11 cellular contexts compared by ENCODE assay signal in genomic region chr15:31344266-31344665, GRCh38. TPM values are rescaled to one million over a fixed set of nuclear protein-coding genes. Genes with fewer than 3 reads are reported as not detected.
A peak's percentile ranks its signal among the peaks of the same experiment; 100 is the strongest.
DNase-seq lines count a peak whose midpoint lies in the region; ATAC-seq and TF ChIP-seq lines count a peak whose summit lies in the region.
"Had no signal": no experiment of that assay in that cellular context is flagged by ENCODE, and none has a peak within 500 bp of the region (broad histone marks: within the 10 kb centered on the region; RNA-seq: fewer than 3 reads in every experiment).

No MANE protein-coding gene starts in this region.

- no peaks in the 10 kb centered on the region for H3K36me3 ChIP-seq in colonic mucosa
- H3K36me3 ChIP-seq in naive thymus-derived CD4-positive, alpha-beta T cell (ENCODE audit: control insufficient read depth in 2 of 3, insufficient read depth in 3 of 3, low read length in 3 of 3): peaks cover 0 to 15% (median 0%) of the 10 kb centered on the region in 3 experiments
- H3K36me3 ChIP-seq: uterus had no signal

- H3K27me3 ChIP-seq in colonic mucosa: no peaks in the 10 kb centered on the region
- H3K27me3 ChIP-seq in naive thymus-derived CD4-positive, alpha-beta T cell (ENCODE audit: control insufficient read depth in 2 of 2, insufficient read depth in 2 of 2, low read length in 2 of 2): no peaks in the 10 kb centered on the region
- H3K27me3 ChIP-seq: uterus had no signal

- peak overlapping the region; percentile 46 to 91 for H3K9ac ChIP-seq in colonic mucosa (ENCODE audit: low read depth in 2 of 2, low read length in 2 of 2)

- CTCF ChIA-PET in activated naive CD4-positive, alpha-beta T cell treated with anti-CD3 and anti-CD28 coated beads, Interleukin-2, amount 10 ng/mL, durations not matched to agents 7 days and 5 days (lab: Charles Lee): interaction anchor here (1.0 kb wide), 1 partner anchor 144 kb away, joined by 3 read pairs; no protein-coding TSS in a partner anchor
- CTCF ChIA-PET in naive thymus-derived CD4-positive, alpha-beta T cell (lab: Charles Lee): interaction anchor here (1.2 kb wide), 2 partner anchors 16 to 90 kb away, joined by 3 read pairs; no protein-coding TSS in a partner anchor

- no peaks in the 10 kb centered on the region for H3K9me3 Mint-ChIP-seq in activated naive CD4-positive, alpha-beta T cell treated with anti-CD3 and anti-CD28 coated beads, Interleukin-2, amount 10 ng/mL, durations not matched to agents 7 days and 5 days
- no peaks in the 10 kb centered on the region for H3K9me3 Mint-ChIP-seq in naive thymus-derived CD4-positive, alpha-beta T cell
- no peaks in the 10 kb centered on the region for H3K9me3 Mint-ChIP-seq in type B pancreatic cell

- no peaks in the 10 kb centered on the region for H3K9me3 ChIP-seq in colonic mucosa
- no peaks in the 10 kb centered on the region for H3K9me3 ChIP-seq in naive thymus-derived CD4-positive, alpha-beta T cell (ENCODE audit: control insufficient read depth in 2 of 3, low read length in 3 of 3)
- H3K9me3 ChIP-seq: uterus had no signal

- peaks cover 100% of the 10 kb centered on the region for H3K4me1 Mint-ChIP-seq in activated naive CD4-positive, alpha-beta T cell treated with anti-CD3 and anti-CD28 coated beads, Interleukin-2, amount 10 ng/mL, durations not matched to agents 7 days and 5 days
- H3K4me1 Mint-ChIP-seq in naive thymus-derived CD4-positive, alpha-beta T cell: peaks cover 78 to 100% (median 96%) of the 10 kb centered on the region in 7 donors
- H3K4me1 Mint-ChIP-seq in type B pancreatic cell (ENCODE audit: unreplicated experiment): peaks cover 18% of the 10 kb centered on the region

- POLR2A ChIA-PET in naive thymus-derived CD4-positive, alpha-beta T cell (lab: Charles Lee): interaction anchor here (0.7 to 21.3 kb wide), 6 partner anchors 10 to 134 kb away, joined by 3 to 529 read pairs (median 5); no protein-coding TSS in a partner anchor

- TF ChIP-seq CTCF in colonic mucosa (IDR thresholded peaks at IDR 0.05): no peak
- TF ChIP-seq CTCF in type B pancreatic cell (conservative IDR thresholded peaks at IDR 0.05): no peak

- no peak for ATAC-seq in naive thymus-derived CD4-positive, alpha-beta T cell
- ATAC-seq in HG02938 (IDR thresholded peaks at IDR 0.05; ENCODE audit: unreplicated experiment): no peak
- ATAC-seq: activated CD4-positive, CD25-positive, alpha-beta regulatory T cell treated with anti-CD3 and anti-CD28 coated beads, Interleukin-2, amount 50 U/mL, for 24 hours had no signal

- H3K4me3 Mint-ChIP-seq in activated naive CD4-positive, alpha-beta T cell treated with anti-CD3 and anti-CD28 coated beads, Interleukin-2, amount 10 ng/mL, durations not matched to agents 7 days and 5 days: peak overlapping the region; percentile 85
- peak overlapping the region; percentile 64 to 94 (median 85) for H3K4me3 Mint-ChIP-seq in naive thymus-derived CD4-positive, alpha-beta T cell
- peak overlapping the region; percentile 39 for H3K4me3 Mint-ChIP-seq in type B pancreatic cell

- no peak for DNase-seq in activated naive CD4-positive, alpha-beta T cell treated with anti-CD3 and anti-CD28 coated beads, Interleukin-2, amount 10 ng/mL, durations not matched to agents 7 days and 5 days
- no peak for DNase-seq in activated naive CD4-positive, alpha-beta T cell (lab: John Stamatoyannopoulos, UW)
- DNase-seq in colonic mucosa: no peak
- no peak for DNase-seq in naive thymus-derived CD4-positive, alpha-beta T cell
- no peak for DNase-seq in type B pancreatic cell (ENCODE audit: extremely low spot score, unreplicated experiment)
- DNase-seq in NOMO-1 (lab: John Stamatoyannopoulos, UW; ENCODE audit: unreplicated experiment in 2 of 2): no peak
- DNase-seq in NCI-H2107 (lab: John Stamatoyannopoulos, UW): no peak
- DNase-seq: NCI-H187 treated with DMSO at 0.1 percent for 48 hours, uterus had no signal

- peak overlapping the region; percentile 72 for H3K27ac ChIP-seq in colonic mucosa
- H3K27ac ChIP-seq in naive thymus-derived CD4-positive, alpha-beta T cell (ENCODE audit: low read depth, low read length): peak overlapping the region; percentile 94

- no peaks in the 10 kb centered on the region for H3K27me3 Mint-ChIP-seq in activated naive CD4-positive, alpha-beta T cell treated with anti-CD3 and anti-CD28 coated beads, Interleukin-2, amount 10 ng/mL, durations not matched to agents 7 days and 5 days
- H3K27me3 Mint-ChIP-seq in naive thymus-derived CD4-positive, alpha-beta T cell: no peaks in the 10 kb centered on the region
- no peaks in the 10 kb centered on the region for H3K27me3 Mint-ChIP-seq in type B pancreatic cell

- peaks cover 51% of the 10 kb centered on the region for H3K4me1 ChIP-seq in colonic mucosa
- peaks cover 98 to 100% of the 10 kb centered on the region in 2 donors for H3K4me1 ChIP-seq in naive thymus-derived CD4-positive, alpha-beta T cell (ENCODE audit: control insufficient read depth in 2 of 2, insufficient read depth in 2 of 2, low read length in 2 of 2)

- H3K36me3 Mint-ChIP-seq in activated naive CD4-positive, alpha-beta T cell treated with anti-CD3 and anti-CD28 coated beads, Interleukin-2, amount 10 ng/mL, durations not matched to agents 7 days and 5 days: peaks cover 49% of the 10 kb centered on the region
- peaks cover 0 to 22% (median 0%) of the 10 kb centered on the region in 5 donors for H3K36me3 Mint-ChIP-seq in naive thymus-derived CD4-positive, alpha-beta T cell
- no peaks in the 10 kb centered on the region for H3K36me3 Mint-ChIP-seq in type B pancreatic cell

- peak overlapping the region; percentile 99 for H3K27ac Mint-ChIP-seq in activated naive CD4-positive, alpha-beta T cell treated with anti-CD3 and anti-CD28 coated beads, Interleukin-2, amount 10 ng/mL, durations not matched to agents 7 days and 5 days
- H3K27ac Mint-ChIP-seq in naive thymus-derived CD4-positive, alpha-beta T cell: peak overlapping the region; percentile 75 to 99 (median 97)
- peak overlapping the region; percentile 62 for H3K27ac Mint-ChIP-seq in type B pancreatic cell

- H3K4me3 ChIP-seq in colonic mucosa: no peak overlapping the region
- no peak overlapping the region for H3K4me3 ChIP-seq in naive thymus-derived CD4-positive, alpha-beta T cell (ENCODE audit: low read length)
- H3K4me3 ChIP-seq: uterus had no signal

- intact Hi-C loops in colonic mucosa (cut with DNase I): no loop called here
- intact Hi-C loops in naive thymus-derived CD4-positive, alpha-beta T cell (cut with micrococcal nuclease): no loop called here

RNA-seq across cellular contexts. Expression of gene KLF13, which starts 17.6 kb away (rescaled TPM):
- 10 to 100 TPM; 68.9 to 92.3 TPM for total RNA-seq in colonic mucosa
- total RNA-seq in naive thymus-derived CD4-positive, alpha-beta T cell: 100 to 1,000 TPM; 175 to 256 (median 199) TPM
- 10 to 100 TPM; 42.4 to 53.7 TPM for polyA plus RNA-seq in naive thymus-derived CD4-positive, alpha-beta T cell
- 38.6 and 58.2 TPM in 2 replicates for total RNA-seq in type B pancreatic cell (ENCODE audit: low replicate concordance)
